Comparison of ENCODE assay signal across 8 cellular contexts in the genomic region with DNA sequence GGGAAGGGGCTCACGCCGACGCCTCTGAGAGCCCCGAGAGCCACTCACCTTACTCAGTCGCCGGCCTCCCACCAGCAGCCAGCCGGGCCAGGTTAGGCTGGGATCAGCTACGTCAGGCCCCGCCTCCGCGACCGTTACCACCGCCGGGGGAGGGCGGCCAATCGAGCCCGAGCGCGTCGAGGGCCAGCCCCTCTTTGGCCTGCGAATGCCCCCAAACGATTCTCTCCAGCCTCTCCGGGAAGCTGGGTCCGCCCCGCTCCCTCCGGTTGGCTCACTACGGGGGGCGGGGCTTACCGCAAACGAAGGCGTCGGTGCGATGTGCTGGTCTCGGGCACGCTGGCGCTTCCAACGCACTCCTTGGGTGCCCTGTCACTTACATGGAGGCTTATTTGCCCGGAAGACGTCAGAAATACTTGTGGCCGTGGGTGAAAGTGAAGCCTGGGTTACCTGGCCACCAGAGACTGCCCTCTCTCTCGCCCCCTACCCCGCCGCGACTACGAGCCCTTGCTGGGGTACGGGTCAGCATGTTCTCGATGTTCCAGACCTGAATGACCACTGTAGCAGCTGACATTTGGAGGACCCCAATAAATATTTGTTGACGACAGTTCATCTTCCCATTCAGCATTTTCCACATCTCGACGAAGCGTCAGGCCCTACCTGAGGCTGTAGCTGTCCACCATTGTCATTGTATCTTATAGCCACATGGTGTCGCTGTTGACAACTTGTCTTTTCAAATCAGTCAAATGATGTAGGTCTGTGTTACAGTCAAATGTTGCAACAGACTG. TPM values are rescaled to one million over a fixed set of nuclear protein-coding genes. Genes with fewer than 3 reads are reported as not detected.
A peak's percentile ranks its signal among the peaks of the same experiment; 100 is the strongest.
DNase-seq lines count a peak whose midpoint lies in the region; ATAC-seq, FAIRE-seq and TF ChIP-seq lines count a peak whose summit lies in the region.

A gene with protein sequence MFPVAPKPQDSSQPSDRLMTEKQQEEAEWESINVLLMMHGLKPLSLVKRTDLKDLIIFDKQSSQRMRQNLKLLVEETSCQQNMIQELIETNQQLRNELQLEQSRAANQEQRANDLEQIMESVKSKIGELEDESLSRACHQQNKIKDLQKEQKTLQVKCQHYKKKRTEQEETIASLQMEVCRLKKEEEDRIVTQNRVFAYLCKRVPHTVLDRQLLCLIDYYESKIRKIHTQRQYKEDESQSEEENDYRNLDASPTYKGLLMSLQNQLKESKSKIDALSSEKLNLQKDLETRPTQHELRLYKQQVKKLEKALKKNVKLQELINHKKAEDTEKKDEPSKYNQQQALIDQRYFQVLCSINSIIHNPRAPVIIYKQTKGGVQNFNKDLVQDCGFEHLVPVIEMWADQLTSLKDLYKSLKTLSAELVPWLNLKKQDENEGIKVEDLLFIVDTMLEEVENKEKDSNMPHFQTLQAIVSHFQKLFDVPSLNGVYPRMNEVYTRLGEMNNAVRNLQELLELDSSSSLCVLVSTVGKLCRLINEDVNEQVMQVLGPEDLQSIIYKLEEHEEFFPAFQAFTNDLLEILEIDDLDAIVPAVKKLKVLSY (minus strand): TSS at position 111 of the 785 bp plus-strand sequence. CDS start 21,333 bp downstream, outside the sequence.

- no peaks in the 10 kb centered on the region for H3K79me2 ChIP-seq in smooth muscle cell (ENCODE audit: low read depth)

- WGBS in body of pancreas, 2 donors = 0% methylated on average over 11 to 52 of the region's 52 CpGs
- WGBS in smooth muscle cell (ENCODE audit: low lambda C conversion rate) = under 1% methylated on average over 51 of the region's 52 CpGs

- H3K9ac ChIP-seq in SK-N-MC (ENCODE audit: insufficient read length) (peak within 1 kb of the TSS; percentile 58), smooth muscle cell (ENCODE audit: low read depth) (peak within 1 kb of the TSS; percentile 84)

- H3K4me3 ChIP-seq in SK-N-MC = peak within 1 kb of the TSS; percentile 86
- peak within 1 kb of the TSS; percentile 8 to 24 for H3K4me3 ChIP-seq in body of pancreas
- peak within 1 kb of the TSS; percentile 80 for H3K4me3 ChIP-seq in iPS-18c (ENCODE audit: insufficient read depth, low read depth, low read length)
- H3K4me3 ChIP-seq in smooth muscle cell = peak within 1 kb of the TSS; percentile 82

- no peaks in the 10 kb centered on the region for H4K20me1 ChIP-seq in smooth muscle cell (ENCODE audit: low read depth)

- peak; percentile 54 for DNase-seq in GM18507 (ENCODE audit: extremely low spot score, insufficient read length, low read depth)
- DNase-seq in SK-N-MC (ENCODE audit: low read depth, low spot score) = peak; percentile 81
- peak; percentile 96 to 98 (median 97) for DNase-seq in body of pancreas
- DNase-seq in smooth muscle cell (lab: John Stamatoyannopoulos, UW; ENCODE audit: unreplicated experiment) = no peak
- DNase-seq in NCI-H1417 treated with DMSO at 0.1 percent for 48 hours (lab: John Stamatoyannopoulos, UW) = no peak
- DNase-seq in anterior cingulate cortex (lab: John Stamatoyannopoulos, UW) = no peak

- peak; percentile 97 to 99 (median 99) for TF ChIP-seq POLR2A in body of pancreas (IDR thresholded peaks at IDR 0.05)

- no peaks in the 10 kb centered on the region for H3K27me3 ChIP-seq in body of pancreas
- H3K27me3 ChIP-seq in smooth muscle cell (ENCODE audit: low read depth) = no peaks in the 10 kb centered on the region

- intact Hi-C loops in body of pancreas (cut with DNase I) = no loop called here

- peaks cover 68% of the 10 kb centered on the region for H3K4me1 ChIP-seq in body of pancreas
- peaks cover 7% of the 10 kb centered on the region for H3K4me1 ChIP-seq in smooth muscle cell (ENCODE audit: low read depth)

- peak; percentile 93 for FAIRE-seq in GM18507 (lab: Jason Lieb, UNC)

- peak within 1 kb of the TSS; percentile 90 for H2AFZ ChIP-seq in smooth muscle cell (ENCODE audit: low read depth)

- H3K27ac ChIP-seq in SK-N-MC (no peak within 1 kb of the TSS), body of pancreas (peak within 1 kb of the TSS; percentile 92 to 98 (median 97)), smooth muscle cell (ENCODE audit: low read depth) (peak within 1 kb of the TSS; percentile 44)

- H3K36me3 ChIP-seq in SK-N-MC (ENCODE audit: insufficient read depth, low read length) (no peaks in the 10 kb centered on the region), body of pancreas (replicated peaks in 1 of 2; ENCODE audit: insufficient read depth in 1 of 2, low read depth in 2 of 2) (no peaks in the 10 kb centered on the region), smooth muscle cell (ENCODE audit: low read depth) (no peaks in the 10 kb centered on the region)

- H3K4me2 ChIP-seq in smooth muscle cell = peak within 1 kb of the TSS; percentile 91

- no peaks in the 10 kb centered on the region for H3F3A ChIP-seq in smooth muscle cell (ENCODE audit: low read depth)

- TF ChIP-seq CTCF in body of pancreas (IDR thresholded peaks at IDR 0.05) (peak; percentile 57 to 98 (median 95)), smooth muscle cell (IDR thresholded peaks at IDR 0.05; ENCODE audit: borderline replicate concordance, insufficient read depth, poor library complexity, severe bottlenecking) (peak; percentile 87)

- H3K9me3 ChIP-seq in SK-N-MC (ENCODE audit: low read depth, low read length) = no peaks in the 10 kb centered on the region
- H3K9me3 ChIP-seq in body of pancreas = no peaks in the 10 kb centered on the region
- no peaks in the 10 kb centered on the region for H3K9me3 ChIP-seq in iPS-18c (ENCODE audit: control insufficient read depth, insufficient read depth, low read length)
- no peaks in the 10 kb centered on the region for H3K9me3 ChIP-seq in smooth muscle cell (replicated peaks; ENCODE audit: low read depth)

- ATAC-seq in HG02970 (IDR thresholded peaks at IDR 0.05; ENCODE audit: low FRiP score, unreplicated experiment) (peak; percentile 86), body of pancreas (peak; percentile 93)

RNA-seq across cellular contexts. Expression of the gene that starts here (rescaled TPM):
- 10 to 100 TPM; 36.9 to 37.4 TPM for total RNA-seq in body of pancreas
- 13.7 and 17.1 TPM in 2 replicates for total RNA-seq in smooth muscle cell
- polyA plus RNA-seq in smooth muscle cell = 3.9 and 6.3 TPM in 2 replicates

Comparison
In these comparisons a context has a peak if more than half of its experiments do, and no peak if none do; other contexts are left out.
1. DNase-seq: peak in GM18507 (single experiment), SK-N-MC (single experiment) and body of pancreas (4 of 4); none in smooth muscle cell (single experiment), NCI-H1417 treated with DMSO at 0.1 percent for 48 hours (single experiment) and anterior cingulate cortex (0 of 58).
2. H3K4me3 ChIP-seq: peak in every context shown above with its lines; median percentile 86 in SK-N-MC; 82 in smooth muscle cell; 80 in iPS-18c; 16 in body of pancreas.